ENCODE assay signal across 9 cellular contexts in the genomic region with DNA sequence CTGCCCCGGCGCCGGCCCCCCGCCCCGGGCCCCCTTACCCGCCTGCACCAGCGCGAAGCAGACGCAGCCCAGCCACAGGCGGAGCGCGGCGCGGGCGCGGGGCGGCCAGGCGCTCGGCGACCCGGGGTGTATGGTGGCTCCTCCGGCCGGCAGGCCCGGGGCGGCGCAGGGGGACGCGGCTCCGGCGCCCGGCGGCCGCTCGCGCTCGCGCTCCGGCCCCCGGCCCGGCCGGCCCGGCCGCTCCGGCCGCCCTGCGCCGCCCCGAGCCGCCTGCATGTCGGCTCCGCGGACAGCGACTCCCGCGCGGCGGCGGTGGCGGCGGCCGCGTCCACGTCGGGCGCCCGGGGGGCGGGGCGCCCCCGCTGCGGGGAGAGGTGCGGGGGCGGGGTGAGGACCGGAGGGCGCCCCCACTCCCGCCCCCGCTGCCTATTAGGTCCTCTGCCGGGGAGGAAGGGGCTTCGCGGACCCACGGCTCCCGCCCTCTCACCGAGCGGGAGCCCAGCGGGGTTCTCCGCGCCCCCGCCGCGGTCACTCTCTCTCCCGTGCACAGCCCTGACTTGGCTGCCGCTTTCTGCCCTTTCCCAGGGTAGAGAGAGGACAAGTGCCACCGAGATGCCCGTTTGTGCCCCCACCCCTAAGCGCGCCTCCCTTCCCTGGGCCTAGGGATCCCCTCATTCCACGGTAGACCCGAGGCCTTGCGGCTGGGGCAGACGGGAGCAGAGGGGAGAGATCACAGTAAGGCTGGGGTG. TPM values are rescaled to one million over a fixed set of nuclear protein-coding genes. Genes with fewer than 3 reads are reported as not detected.
DNase-seq lines count a peak whose midpoint lies in the region; ATAC-seq and TF ChIP-seq lines count a peak whose summit lies in the region.
"Had no signal": no experiment of that assay in that cellular context is flagged by ENCODE, and none has a peak within 500 bp of the region (broad histone marks: within the 10 kb centered on the region; RNA-seq: fewer than 3 reads in every experiment).

A gene (minus strand): TSS at position 298 of the 749 bp plus-strand sequence.

- DNase-seq in DMS 273 (lab: John Stamatoyannopoulos, UW; ENCODE audit: unreplicated experiment), result peak; percentile 66
- DNase-seq in DMS 273 treated with DMSO at 0.1 percent for 48 hours (lab: John Stamatoyannopoulos, UW), result no peak
- DNase-seq in hepatocyte (ENCODE audit: low spot score), result peak; percentile 70
- DNase-seq in gastrocnemius medialis, result no peak
- DNase-seq in NCI-H128 (lab: John Stamatoyannopoulos, UW; ENCODE audit: unreplicated experiment), result no peak
- no peak for DNase-seq in inferior parietal cortex (ENCODE audit: extremely low spot score)
- no peak for DNase-seq in NCI-H187 (lab: John Stamatoyannopoulos, UW)

- peaks cover 16% of the 10 kb centered on the region for H3K36me3 Mint-ChIP-seq in activated naive CD8-positive, alpha-beta T cell

- H3K9me3 ChIP-seq in hepatocyte (ENCODE audit: low read depth) (no peaks in the 10 kb centered on the region), gastrocnemius medialis (no peaks in the 10 kb centered on the region)

- H3K36me3 ChIP-seq in hepatocyte (replicated peaks; ENCODE audit: insufficient read depth, low read depth), result no peaks in the 10 kb centered on the region
- H3K36me3 ChIP-seq in gastrocnemius medialis, result no peaks in the 10 kb centered on the region

- TF ChIP-seq CTCF in hepatocyte (IDR thresholded peaks at IDR 0.05; ENCODE audit: poor library complexity) (no peak), gastrocnemius medialis (IDR thresholded peaks at IDR 0.05 in 4 of 5, conservative IDR thresholded peaks at IDR 0.05 in 1 of 5) (no peak)

- H2AFZ ChIP-seq in hepatocyte, result no peak within 1 kb of the TSS

- H3K27ac ChIP-seq in hepatocyte (peak within 1 kb of the TSS; percentile 7), gastrocnemius medialis (peak within 1 kb of the TSS; percentile 46 to 83 (median 70))
- H3K27ac ChIP-seq: 22Rv1 had no signal

- H3K9me3 Mint-ChIP-seq in activated naive CD8-positive, alpha-beta T cell (ENCODE audit: low read depth), result no peaks in the 10 kb centered on the region

- H4K20me1 ChIP-seq in hepatocyte (ENCODE audit: insufficient read depth, poor library complexity, severe bottlenecking), result no peaks in the 10 kb centered on the region

- peak within 1 kb of the TSS; percentile 34 for H3K27ac Mint-ChIP-seq in activated naive CD8-positive, alpha-beta T cell

- peak; percentile 38 to 51 for ATAC-seq in gastrocnemius medialis

- H3K79me2 ChIP-seq in hepatocyte, result no peaks in the 10 kb centered on the region

- 4% methylated on average over 40 of the region's 99 CpGs for WGBS in hepatocyte (ENCODE audit: low lambda C conversion rate, missing lambda C conversion rate)

- H3K27me3 ChIP-seq in hepatocyte, result peaks cover 20% of the 10 kb centered on the region
- H3K27me3 ChIP-seq in gastrocnemius medialis, result no peaks in the 10 kb centered on the region

- in situ Hi-C loops in gastrocnemius medialis (cut with MboI; ENCODE audit: low sequenced_read_pairs in 4 of 4), result no loop called here

- H3K27me3 Mint-ChIP-seq in activated naive CD8-positive, alpha-beta T cell, result peaks cover 35% of the 10 kb centered on the region

- H3K4me1 Mint-ChIP-seq in activated naive CD8-positive, alpha-beta T cell (ENCODE audit: low read depth), result peaks cover 20% of the 10 kb centered on the region

- intact Hi-C loops in gastrocnemius medialis (cut with DNase I; ENCODE audit: low total_unique reads), result no loop called here

- peak within 1 kb of the TSS; percentile 77 for H3K4me3 Mint-ChIP-seq in activated naive CD8-positive, alpha-beta T cell

- H3K4me3 ChIP-seq in hepatocyte, result peak within 1 kb of the TSS; percentile 37
- H3K4me3 ChIP-seq in gastrocnemius medialis, result peak within 1 kb of the TSS; percentile 55 to 66 (median 56)

- H3K4me2 ChIP-seq in hepatocyte, result peak within 1 kb of the TSS; percentile 91

- no peak for TF ChIP-seq POLR2A in gastrocnemius medialis (IDR thresholded peaks at IDR 0.05)

- H3K4me1 ChIP-seq in hepatocyte (ENCODE audit: insufficient read depth), result peaks cover 11% of the 10 kb centered on the region
- H3K4me1 ChIP-seq in gastrocnemius medialis, result peaks cover 15 to 35% of the 10 kb centered on the region in 2 donors

- H3K9me2 ChIP-seq in hepatocyte (replicated peaks; ENCODE audit: insufficient read depth), result no peaks in the 10 kb centered on the region

RNA-seq across cellular contexts. Expression of the gene that starts here (rescaled TPM):
- total RNA-seq in hepatocyte (5.8 and 9.0 TPM in 2 replicates), gastrocnemius medialis (100 to 1,000 TPM in 3 of 4 donors, 10 to 100 TPM in 1; 39.6 to 274 (median 114) TPM)
- 5.2 and 11.2 TPM in 2 replicates for polyA plus RNA-seq in hepatocyte

Comparison
In these comparisons a context has a peak if more than half of its experiments do, and no peak if none do; other contexts are left out.
1. DNase-seq: peak in DMS 273 (single experiment) and hepatocyte (single experiment); none in DMS 273 treated with DMSO at 0.1 percent for 48 hours (single experiment), gastrocnemius medialis (0 of 2), NCI-H128 (single experiment), inferior parietal cortex (single experiment) and NCI-H187 (0 of 2).